Comparison of ENCODE assay signal across 9 cellular contexts in the genomic region with DNA sequence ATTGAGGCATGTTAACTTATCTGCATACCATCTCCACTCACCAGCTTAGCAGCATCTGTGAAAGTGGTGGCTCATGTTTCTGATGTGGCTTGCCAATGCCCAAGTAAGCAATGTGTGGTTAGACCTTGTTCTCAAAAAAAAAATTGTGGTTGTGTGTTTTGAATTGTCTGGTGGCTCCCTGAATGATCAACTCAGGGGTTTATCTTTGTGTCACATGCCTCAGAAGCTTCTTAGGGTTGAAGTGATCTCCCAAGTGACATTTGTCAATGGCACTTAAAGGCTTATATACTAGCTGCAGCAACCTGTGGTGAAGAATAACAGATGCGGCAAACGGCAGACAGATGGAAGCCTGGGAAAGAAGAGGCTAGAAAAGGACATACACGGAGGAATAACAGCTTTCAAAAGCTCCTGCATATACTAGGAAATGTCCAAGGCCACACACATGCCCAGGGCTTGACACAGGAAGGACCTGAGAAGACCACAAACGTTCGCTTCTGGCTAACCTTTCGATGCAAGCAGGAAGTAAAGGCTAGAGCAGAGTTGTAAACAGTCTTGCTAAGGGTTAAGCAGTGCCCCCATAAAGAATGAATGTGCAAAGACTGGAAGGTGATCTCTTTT. TPM values are rescaled to one million over a fixed set of nuclear protein-coding genes. Genes with fewer than 3 reads are reported as not detected.
DNase-seq lines count a peak whose midpoint lies in the region; ATAC-seq, FAIRE-seq and TF ChIP-seq lines count a peak whose summit lies in the region.
"Had no signal": no experiment of that assay in that cellular context is flagged by ENCODE, and none has a peak within 500 bp of the region (broad histone marks: within the 10 kb centered on the region; RNA-seq: fewer than 3 reads in every experiment).

No MANE protein-coding gene starts in this region.

- no peak for TF ChIP-seq CTCF in progenitor cell of endocrine pancreas (IDR thresholded peaks at IDR 0.05; ENCODE audit: unreplicated experiment)
- no peak for TF ChIP-seq CTCF in H9 (conservative IDR thresholded peaks at IDR 0.05)

- no peak overlapping the region for H4K91ac ChIP-seq in H9 (ENCODE audit: insufficient read length, low read depth, low read length)

- no peak overlapping the region for H3K9ac ChIP-seq in mesendoderm (ENCODE audit: low read length)
- no peak overlapping the region for H3K9ac ChIP-seq in H9 (ENCODE audit: extremely low read depth, insufficient read length, low read length)

- WGBS in small intestine, 3 donors = 36 to 77% (median 48%) methylated on average over 6 of the region's 6 CpGs
- no CpG with 5 or more reads among the region's 6 CpGs for WGBS in mesendoderm (ENCODE audit: extremely low coverage, insufficient coverage, low lambda C conversion rate)
- no CpG with 5 or more reads among the region's 6 CpGs for WGBS in H9 (ENCODE audit: extremely low coverage, insufficient read length, low lambda C conversion rate)

- H3K36me3 ChIP-seq in small intestine (ENCODE audit: control insufficient read depth in 2 of 2, insufficient read depth in 2 of 2, low read length in 2 of 2) = no peaks in the 10 kb centered on the region
- no peaks in the 10 kb centered on the region for H3K36me3 ChIP-seq in mesendoderm (ENCODE audit: control insufficient read depth, insufficient read depth, low read length)

- H4K20me1 ChIP-seq in H9 (ENCODE audit: control insufficient read depth, insufficient read depth, insufficient read length) = no peaks in the 10 kb centered on the region

- no peak overlapping the region for H2BK12ac ChIP-seq in H9 (ENCODE audit: insufficient read length, low read depth, low read length)

- DNase-seq in NCI-H2029 treated with DMSO at 0.1 percent for 48 hours (lab: John Stamatoyannopoulos, UW) (peak; percentile 33), small intestine (peak; percentile 44), mesendoderm (no peak), progenitor cell of endocrine pancreas (ENCODE audit: low spot score, unreplicated experiment) (no peak), H9 (no peak)
- peak; percentile 48 to 59 for DNase-seq in activated T-cell treated with anti-CD3 and anti-CD28 coated beads, Interleukin-2, amount 50 U/mL, for 48 hours

- no peak overlapping the region for H2BK5ac ChIP-seq in mesendoderm (ENCODE audit: low read length)
- H2BK5ac ChIP-seq in H9 (ENCODE audit: insufficient read length, low read length) = no peak overlapping the region

- no peak overlapping the region for H4K8ac ChIP-seq in mesendoderm (ENCODE audit: low read depth, low read length)
- H4K8ac ChIP-seq in H9 (replicated peaks; ENCODE audit: insufficient read length, low read depth, low read length) = no peak overlapping the region

- peaks cover 6% of the 10 kb centered on the region for H3K36me3 Mint-ChIP-seq in progenitor cell of endocrine pancreas (ENCODE audit: insufficient read depth)
- H3K36me3 Mint-ChIP-seq in H9 (ENCODE audit: insufficient read depth in 1 of 3, low read depth in 3 of 3) = peaks cover 0 to 12% (median 2%) of the 10 kb centered on the region in 3 experiments; a peak in 5 of 7 replicates

- H3K4ac ChIP-seq in mesendoderm (ENCODE audit: low read depth, low read length) = no peak overlapping the region
- H3K4ac ChIP-seq in H9 (ENCODE audit: low read depth, low read length) = no peak overlapping the region

- no peak for FAIRE-seq in small intestine (lab: Jason Lieb, UNC)

- H3K4me3 Mint-ChIP-seq in progenitor cell of endocrine pancreas (ENCODE audit: low read depth) (no peak overlapping the region), H9 (no peak overlapping the region)
- H3K4me3 Mint-ChIP-seq: neural crest cell had no signal

- H3K79me1 ChIP-seq in mesendoderm (ENCODE audit: low read length) = no peaks in the 10 kb centered on the region
- H3K79me1 ChIP-seq in H9 (ENCODE audit: insufficient read depth, low read depth, low read length, poor library complexity, severe bottlenecking) = no peaks in the 10 kb centered on the region

- H2BK20ac ChIP-seq in H9 (ENCODE audit: low read depth, low read length, poor library complexity, severe bottlenecking) = no peak overlapping the region

- ATAC-seq in GM18508 (IDR thresholded peaks at IDR 0.05; ENCODE audit: insufficient read depth, unreplicated experiment) = peak; percentile 96
- peak; percentile 95 for ATAC-seq in HG02678 (IDR thresholded peaks at IDR 0.05; ENCODE audit: unreplicated experiment)

- no peaks in the 10 kb centered on the region for H3K23me2 ChIP-seq in H9 (ENCODE audit: insufficient read length, low read depth, low read length, poor library complexity, severe bottlenecking)

- no peak overlapping the region for H3K56ac ChIP-seq in mesendoderm (ENCODE audit: low read length)
- no peak overlapping the region for H3K56ac ChIP-seq in H9 (ENCODE audit: insufficient read length, low read depth, low read length)

- H3K27ac Mint-ChIP-seq in progenitor cell of endocrine pancreas = no peak overlapping the region
- peak overlapping the region in 1 of 3 experiments; percentile 25; a peak in 2 of 7 replicates for H3K27ac Mint-ChIP-seq in H9

- peaks cover 9% of the 10 kb centered on the region for H3K4me1 Mint-ChIP-seq in progenitor cell of endocrine pancreas (ENCODE audit: low read depth)
- peaks cover 43 to 44% of the 10 kb centered on the region in 2 experiments for H3K4me1 Mint-ChIP-seq in H9

- H3K79me2 ChIP-seq in mesendoderm (ENCODE audit: control insufficient read depth, insufficient read depth, low read length) (no peaks in the 10 kb centered on the region), H9 (ENCODE audit: insufficient read depth, low read length) (no peaks in the 10 kb centered on the region)

- H3K4me2 ChIP-seq in mesendoderm (ENCODE audit: low read length) (no peak overlapping the region), H9 (ENCODE audit: insufficient read depth, insufficient read length, low read length) (no peak overlapping the region)

- no peak overlapping the region for H3K4me3 ChIP-seq in small intestine (ENCODE audit: low read depth in 1 of 2, low read length in 2 of 2)
- no peak overlapping the region for H3K4me3 ChIP-seq in mesendoderm (ENCODE audit: low read length)

- no peaks in the 10 kb centered on the region for H3K4me1 ChIP-seq in small intestine (ENCODE audit: control insufficient read depth in 2 of 2, insufficient read depth in 1 of 2, low read depth in 1 of 2, low read length in 1 of 2)
- H3K4me1 ChIP-seq in mesendoderm (ENCODE audit: control insufficient read depth, low read depth, low read length) = peaks cover 3% of the 10 kb centered on the region
- peaks cover 17% of the 10 kb centered on the region for H3K4me1 ChIP-seq in H9 (ENCODE audit: insufficient read depth, low read length)

- no peak overlapping the region for H3T11ph ChIP-seq in H9 (ENCODE audit: low read length)

- H3K18ac ChIP-seq in mesendoderm (ENCODE audit: low read length) (no peak overlapping the region), H9 (ENCODE audit: insufficient read length, low read depth, low read length) (no peak overlapping the region)

- H3K27ac ChIP-seq in small intestine (ENCODE audit: low read depth in 1 of 2, low read length in 1 of 2) = no peak overlapping the region
- no peak overlapping the region for H3K27ac ChIP-seq in mesendoderm (ENCODE audit: low read depth, low read length)
- H3K27ac ChIP-seq in H9 (ENCODE audit: insufficient read length, low read depth, low read length) = no peak overlapping the region

- H2BK15ac ChIP-seq in mesendoderm (replicated peaks; ENCODE audit: low read depth) = no peak overlapping the region
- no peak overlapping the region; the same call in 1 of the 2 replicates for H2BK15ac ChIP-seq in H9 (ENCODE audit: low read depth, low read length)

- no peak overlapping the region for H2BK120ac ChIP-seq in mesendoderm (ENCODE audit: low read depth, low read length)
- no peak overlapping the region for H2BK120ac ChIP-seq in H9 (ENCODE audit: low read depth, low read length, poor library complexity, severe bottlenecking)

- H3K27me3 Mint-ChIP-seq in progenitor cell of endocrine pancreas = no peaks in the 10 kb centered on the region
- no peaks in the 10 kb centered on the region for H3K27me3 Mint-ChIP-seq in H9 (ENCODE audit: low read depth)

- H2AK5ac ChIP-seq in mesendoderm (ENCODE audit: low read length) (no peak overlapping the region), H9 (ENCODE audit: insufficient read length, low read length) (no peak overlapping the region)

- H3K14ac ChIP-seq in H9 (ENCODE audit: insufficient read depth, low read length) = no peak overlapping the region

- peaks cover 14% of the 10 kb centered on the region for H3K9me3 Mint-ChIP-seq in progenitor cell of endocrine pancreas (ENCODE audit: low read depth)
- H3K9me3 Mint-ChIP-seq in H9 = peaks cover 6 to 10% of the 10 kb centered on the region in 2 experiments; a peak in 4 of 5 replicates

- no peaks in the 10 kb centered on the region for H3K27me3 ChIP-seq in small intestine (ENCODE audit: control insufficient read depth in 2 of 2, insufficient read depth in 2 of 2, low read length in 2 of 2)
- no peaks in the 10 kb centered on the region for H3K27me3 ChIP-seq in mesendoderm (ENCODE audit: insufficient read depth, low read length, poor library complexity)
- no peaks in the 10 kb centered on the region for H3K27me3 ChIP-seq in H9 (ENCODE audit: insufficient read depth, low read length)

- H3K23ac ChIP-seq in mesendoderm (ENCODE audit: low read length) = no peak overlapping the region
- H3K23ac ChIP-seq in H9 (ENCODE audit: insufficient read length, low read depth, low read length) = no peak overlapping the region

- no peaks in the 10 kb centered on the region for H3K9me3 ChIP-seq in small intestine (ENCODE audit: control insufficient read depth, low read depth)
- H3K9me3 ChIP-seq in H9 (ENCODE audit: control insufficient read depth, low read depth, low read length) = no peaks in the 10 kb centered on the region

- no peak overlapping the region for H2AFZ ChIP-seq in H9 (ENCODE audit: low read length)

- H4K5ac ChIP-seq in mesendoderm (ENCODE audit: low read length) (no peak overlapping the region), H9 (ENCODE audit: insufficient read length, low read depth, low read length) (no peak overlapping the region)

RNA-seq across cellular contexts. Expression of a gene that starts 42.2 kb away (rescaled TPM):
- polyA plus RNA-seq in small intestine = 1 to 10 TPM; 2.2 to 3.3 (median 2.7) TPM
- polyA plus RNA-seq in mesendoderm (2013, experiment 1 of 2) = 1.3 TPM
- 1.2 TPM for polyA plus RNA-seq in mesendoderm (2013, experiment 2 of 2)
- 27.6 and 29.5 TPM in 2 replicates for total RNA-seq in progenitor cell of endocrine pancreas
- total RNA-seq in H9 (2021) = 4.7 and 5.5 TPM in 2 replicates

Comparison
In these comparisons a context has a peak if more than half of its experiments do, and no peak if none do; other contexts are left out.
1. DNase-seq: peak in NCI-H2029 treated with DMSO at 0.1 percent for 48 hours (single experiment), activated T-cell treated with anti-CD3 and anti-CD28 coated beads, Interleukin-2, amount 50 U/mL, for 48 hours (2 of 2) and small intestine (single experiment); none in mesendoderm (single experiment), progenitor cell of endocrine pancreas (single experiment) and H9 (single experiment).